Comparison of ENCODE assay signal across 25 cellular contexts in genomic region chr1:170273556-170274501, GRCh38.
DNase-seq lines count a peak whose midpoint lies in the region; ATAC-seq and TF ChIP-seq lines count a peak whose summit lies in the region.
"Had no signal": no experiment of that assay in that cellular context is flagged by ENCODE, and none has a peak within 500 bp of the region (broad histone marks: within the 10 kb centered on the region; RNA-seq: fewer than 3 reads in every experiment).

No MANE protein-coding gene starts in this region.

- no peaks in the 10 kb centered on the region for H3K4me1 ChIP-seq in aorta (ENCODE audit: control insufficient read depth in 1 of 2, insufficient read depth in 2 of 2, low read length in 2 of 2)
- H3K4me1 ChIP-seq in stomach: no peaks in the 10 kb centered on the region
- H3K4me1 ChIP-seq: BE2C, right lobe of liver, SJCRH30 had no signal

- TF ChIP-seq POLR2A in stomach (IDR thresholded peaks at IDR 0.05): no peak

- 60 to 64% methylated on average over 9 of the region's 9 CpGs for WGBS in aorta, 2 donors
- WGBS in stomach, 5 donors: 62 to 75% (median 69%) methylated on average over 9 of the region's 9 CpGs

- ATAC-seq in Right ventricle myocardium inferior (peak; percentile 93), aorta (ENCODE audit: low FRiP score) (peak; percentile 81)
- ATAC-seq: activated T-cell treated with anti-CD3 and anti-CD28 coated beads, Interleukin-2, amount 50 U/mL, for 72 hours; Panc1; right lobe of liver; stimulated activated memory B cell treated with anti-CD40 and anti-IgM and Interleukin-4, amounts not matched to agents 10 μg/mL and 1 μg/mL and 100 μg/mL, for 72 hours had no signal

- TF ChIP-seq EP300 in stomach (IDR thresholded peaks at IDR 0.05): no peak

- H3K36me3 ChIP-seq in aorta (ENCODE audit: control insufficient read depth in 1 of 2, insufficient read depth in 2 of 2, low read length in 1 of 2) (no peaks in the 10 kb centered on the region), stomach (no peaks in the 10 kb centered on the region)
- H3K36me3 ChIP-seq: BE2C, right lobe of liver, SJCRH30 had no signal

- no peaks in the 10 kb centered on the region for H3K27me3 ChIP-seq in aorta (ENCODE audit: control insufficient read depth in 1 of 2, insufficient read depth in 2 of 2, low read length in 1 of 2)
- H3K27me3 ChIP-seq in stomach: no peaks in the 10 kb centered on the region
- H3K27me3 ChIP-seq: BE2C, right lobe of liver, SJCRH30 had no signal

- DNase-seq in Right ventricle myocardium inferior (ENCODE audit: missing footprints) (peak; percentile 68), cardiac septum (ENCODE audit: low spot score) (no peak), fibroblast of the conjunctiva (ENCODE audit: low read depth) (peak; percentile 10), posterior vena cava (ENCODE audit: low spot score) (peak; percentile 79), aorta (peak in 1 of 2 donors; percentile 55), activated gamma-delta T cell (lab: John Stamatoyannopoulos, UW) (no peak), NCI-H1048 (lab: John Stamatoyannopoulos, UW) (no peak), stomach (no peak)
- DNase-seq: 8988T; activated CD4-positive, alpha-beta T cell treated with anti-CD3 and anti-CD28 coated beads for 48 hours; activated T-cell treated with anti-CD3 and anti-CD28 coated beads, Interleukin-2, amount 50 U/mL, for 72 hours; BE2C; DMS79 treated with DMSO at 0.1 percent for 48 hours; effector CD4-positive, alpha-beta T cell; H7; mesendoderm; naive B cell; NCI-H1436; NCI-H2107; NCI-H524; right lobe of liver; SJCRH30; trophoblast cell had no signal

- H3K4me3 ChIP-seq in aorta (ENCODE audit: low read length in 2 of 2) (no peak overlapping the region), stomach (no peak overlapping the region)
- H3K4me3 ChIP-seq: right lobe of liver, SJCRH30 had no signal

- H3K27ac ChIP-seq in aorta (ENCODE audit: low read depth in 1 of 2, low read length in 2 of 2) (no peak overlapping the region), stomach (no peak overlapping the region)
- H3K27ac ChIP-seq: right lobe of liver, SJCRH30 had no signal

- TF ChIP-seq CTCF in stomach (IDR thresholded peaks at IDR 0.05): no peak

- intact Hi-C loops in Right ventricle myocardium inferior (cut with DNase I) (no loop called here), cardiac septum (cut with DNase I) (no loop called here), posterior vena cava (cut with DNase I) (no loop called here), aorta (cut with DNase I) (no loop called here), stomach (cut with DNase I; ENCODE audit: low total_unique reads) (no loop called here)

- H3K9me3 ChIP-seq in aorta (ENCODE audit: control insufficient read depth, low read length) (no peaks in the 10 kb centered on the region), stomach (no peaks in the 10 kb centered on the region)
- H3K9me3 ChIP-seq: BE2C, right lobe of liver, SJCRH30 had no signal

Comparison
In these comparisons a context has a peak if more than half of its experiments do, and no peak if none do; other contexts are left out.
1. DNase-seq: peak in Right ventricle myocardium inferior (single experiment), fibroblast of the conjunctiva (single experiment) and posterior vena cava (single experiment); none in cardiac septum (single experiment), activated gamma-delta T cell (single experiment), NCI-H1048 (single experiment) and stomach (single experiment).